In genomic region chr10:90871279-90871760, GRCh38 we compare ENCODE assay signal across 8 cellular contexts.
DNase-seq lines count a peak whose midpoint lies in the region; ATAC-seq, FAIRE-seq and TF ChIP-seq lines count a peak whose summit lies in the region.

No MANE protein-coding gene starts in this region.

- peak; percentile 91 for FAIRE-seq in G401.6 (lab: Jason Lieb, UNC)

- H3K36me3 ChIP-seq in SK-N-MC (ENCODE audit: insufficient read depth, low read length) (peaks cover 8% of the 10 kb centered on the region; the same call in 1 of the 2 replicates), brain microvascular endothelial cell (replicated peaks) (peaks cover 4% of the 10 kb centered on the region), iPS DF 6.9 (ENCODE audit: control insufficient read depth, insufficient read depth, low read length) (0 out of 2 replicates have a peak, but pooled peaks cover 3% of the 10 kb centered on the region)

- H3K9me3 ChIP-seq in SK-N-MC (ENCODE audit: low read depth, low read length), result no peaks in the 10 kb centered on the region
- H3K9me3 ChIP-seq in iPS DF 6.9 (ENCODE audit: control insufficient read depth, insufficient read depth, low read length), result no peaks in the 10 kb centered on the region

- peak overlapping the region; percentile 87 for H3K4me3 ChIP-seq in SK-N-MC
- peak overlapping the region; percentile 95 for H3K4me3 ChIP-seq in brain microvascular endothelial cell (ENCODE audit: low read depth, low read length)
- peak overlapping the region; percentile 93; the same call in 1 of the 2 replicates for H3K4me3 ChIP-seq in iPS DF 6.9 (ENCODE audit: low read length)

- TF ChIP-seq CTCF in brain microvascular endothelial cell (IDR thresholded peaks at IDR 0.05; ENCODE audit: low read depth, low read length, missing control alignments), result peak; percentile 77

- peak; percentile 47 for ATAC-seq in GM21737 (IDR thresholded peaks at IDR 0.05; ENCODE audit: unreplicated experiment)

- WGBS in iPS DF 6.9 (ENCODE audit: insufficient coverage, insufficient read length), result no CpG with 5 or more reads among the region's 14 CpGs

- DNase-seq in SK-N-MC (ENCODE audit: low read depth, low spot score), result no peak
- peak; percentile 83 for DNase-seq in brain microvascular endothelial cell
- peak; percentile 68 for DNase-seq in iPS DF 6.9 (ENCODE audit: low read depth, low spot score)
- peak; percentile 80 for DNase-seq in retina
- no peak for DNase-seq in COR-L47 (lab: John Stamatoyannopoulos, UW)

- in situ Hi-C loops in brain microvascular endothelial cell (cut with HindIII; ENCODE audit: low pct_ligation_motif_present, low sequenced_read_pairs), result loop anchor here (25.0 kb wide), 1 partner anchor 109 kb away; no protein-coding TSS in a partner anchor

- H3K27ac ChIP-seq in SK-N-MC, result no peak overlapping the region
- H3K27ac ChIP-seq in brain microvascular endothelial cell, result peak overlapping the region; percentile 42
- no peak overlapping the region for H3K27ac ChIP-seq in iPS DF 6.9 (ENCODE audit: low read length)

- H3K9ac ChIP-seq in SK-N-MC (ENCODE audit: insufficient read length), result peak overlapping the region; percentile 84

- no peaks in the 10 kb centered on the region for H3K27me3 ChIP-seq in brain microvascular endothelial cell (replicated peaks)
- no peaks in the 10 kb centered on the region for H3K27me3 ChIP-seq in iPS DF 6.9 (ENCODE audit: control insufficient read depth, insufficient read depth, low read length)

- TF ChIP-seq RAD21 in Ishikawa (IDR thresholded peaks at IDR 0.05; ENCODE audit: low read depth), result 0 out of 2 replicates have a peak, but pooled peaks have one; percentile 33

- no peaks in the 10 kb centered on the region for H3K4me1 ChIP-seq in iPS DF 6.9 (ENCODE audit: control insufficient read depth, insufficient read depth, low read length)

- TF ChIP-seq EP300 in Ishikawa (IDR thresholded peaks at IDR 0.05; ENCODE audit: borderline replicate concordance), result no peak

TF ChIP-seq in Ishikawa, 13 proteins besides CTCF, POLR2A, EP300 and RAD21:
- TF ChIP-seq EGR1 (IDR thresholded peaks at IDR 0.05) (no peak), YY1 (IDR thresholded peaks at IDR 0.05; ENCODE audit: low read depth) (peak; percentile 77)

Comparison
In these comparisons a context has a peak if more than half of its experiments do, and no peak if none do; other contexts are left out.
1. DNase-seq: peak in brain microvascular endothelial cell (single experiment), iPS DF 6.9 (single experiment) and retina (single experiment); none in SK-N-MC (single experiment) and COR-L47 (single experiment).
2. Peak in every context shown above with its lines, with median percentiles within 50 percentile points of each other: H3K4me3 ChIP-seq.